Comparison of ENCODE assay signal across 12 cellular contexts in the genomic region with DNA sequence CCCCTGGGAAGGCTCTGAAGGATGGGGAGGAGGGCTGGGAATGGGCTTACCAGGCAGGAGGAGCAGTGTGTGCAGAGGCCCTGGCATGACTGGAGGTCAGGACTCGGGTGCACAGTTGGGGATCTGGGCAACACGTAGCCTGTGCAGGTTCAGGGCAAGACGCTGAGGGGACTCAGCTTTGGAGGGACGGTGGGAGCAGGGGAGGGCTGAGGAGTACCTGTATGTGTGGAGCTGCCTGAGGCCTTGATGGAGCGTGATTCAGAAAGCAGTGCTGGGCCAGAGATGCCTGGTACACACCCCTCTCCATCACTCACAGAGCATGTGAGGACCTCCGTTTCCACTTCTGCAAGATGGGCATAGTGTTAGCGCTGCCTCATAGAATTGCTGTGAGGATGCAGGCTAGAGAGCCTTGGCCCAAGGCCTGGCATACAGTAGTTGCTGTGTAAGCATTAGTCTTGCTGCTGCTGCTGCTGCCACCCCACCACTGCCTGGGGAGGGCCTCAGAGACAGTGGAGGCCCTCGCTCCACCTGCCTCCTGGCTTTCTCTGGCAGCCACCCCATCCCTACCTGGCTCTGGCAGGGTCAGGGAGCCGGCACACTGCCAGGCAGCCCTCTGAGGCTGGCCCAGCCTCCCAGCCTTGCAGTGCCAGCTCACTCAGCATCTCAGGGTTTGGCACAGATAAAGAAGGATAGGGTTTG. TPM values are rescaled to one million over a fixed set of nuclear protein-coding genes. Genes with fewer than 3 reads are reported as not detected.
A peak's percentile ranks its signal among the peaks of the same experiment; 100 is the strongest.
DNase-seq lines count a peak whose midpoint lies in the region; ATAC-seq and TF ChIP-seq lines count a peak whose summit lies in the region.
"Had no signal": no experiment of that assay in that cellular context is flagged by ENCODE, and none has a peak within 500 bp of the region (broad histone marks: within the 10 kb centered on the region; RNA-seq: fewer than 3 reads in every experiment).

No MANE protein-coding gene starts in this region.

- peaks cover 68% of the 10 kb centered on the region for H3K79me2 ChIP-seq in GM23338 (replicated peaks; ENCODE audit: insufficient read depth)
- peaks cover 72% of the 10 kb centered on the region for H3K79me2 ChIP-seq in hepatocyte

- TF ChIP-seq CTCF in GM23338 (conservative IDR thresholded peaks at IDR 0.05; ENCODE audit: low read depth in 2 of 2) (no peak), VCaP (conservative IDR thresholded peaks at IDR 0.05) (no peak), hepatocyte (IDR thresholded peaks at IDR 0.05; ENCODE audit: poor library complexity) (no peak), GM20000 (IDR thresholded peaks at IDR 0.05; ENCODE audit: extremely low read depth, missing control alignments) (no peak)

- DNase-seq in GM23338 (ENCODE audit: low spot score) (no peak), hepatocyte (ENCODE audit: low spot score) (no peak), GM20000 (ENCODE audit: low spot score) (no peak), MG63 (no peak), NCI-H1930 (lab: John Stamatoyannopoulos, UW) (no peak)
- DNase-seq: activated CD8-positive, alpha-beta T cell treated with anti-CD3 and anti-CD28 coated beads, Interleukin-2, amount 10 ng/mL, durations not matched to agents 7 days and 5 days; MV-4-11; SHP77 treated with DMSO at 0.1 percent for 48 hours had no signal

- H3K27ac ChIP-seq in GM23338 (ENCODE audit: low read depth): no peak overlapping the region
- H3K27ac ChIP-seq in VCaP: peak overlapping the region; percentile 97
- H3K27ac ChIP-seq in hepatocyte: peak overlapping the region; percentile 60

- H3K4me1 ChIP-seq in GM23338 (ENCODE audit: insufficient read depth) (peaks cover 39% of the 10 kb centered on the region), hepatocyte (ENCODE audit: insufficient read depth) (peaks cover 48% of the 10 kb centered on the region), skeletal muscle satellite cell (ENCODE audit: control insufficient read depth, insufficient read depth, low read length) (peaks cover 45% of the 10 kb centered on the region)

- no peaks in the 10 kb centered on the region for H3K9me3 ChIP-seq in hepatocyte (ENCODE audit: low read depth)
- no peaks in the 10 kb centered on the region for H3K9me3 ChIP-seq in skeletal muscle satellite cell (replicated peaks; ENCODE audit: low read length)
- H3K9me3 ChIP-seq in MG63: no peaks in the 10 kb centered on the region

- no peaks in the 10 kb centered on the region for H3K27me3 ChIP-seq in GM23338 (ENCODE audit: insufficient read depth)
- H3K27me3 ChIP-seq in hepatocyte: no peaks in the 10 kb centered on the region
- H3K27me3 ChIP-seq in skeletal muscle satellite cell (ENCODE audit: control insufficient read depth, insufficient read depth, low read length): no peaks in the 10 kb centered on the region
- no peaks in the 10 kb centered on the region for H3K27me3 ChIP-seq in MG63

- H3K4me1 Mint-ChIP-seq in GM23338: peaks cover 57% of the 10 kb centered on the region

- H2AFZ ChIP-seq in GM23338 (no peak overlapping the region), hepatocyte (no peak overlapping the region)

- H4K20me1 ChIP-seq in GM23338 (replicated peaks; ENCODE audit: insufficient read depth) (peaks cover 15% of the 10 kb centered on the region), hepatocyte (ENCODE audit: insufficient read depth, poor library complexity, severe bottlenecking) (peaks cover 54% of the 10 kb centered on the region)

- H3K36me3 ChIP-seq in GM23338 (ENCODE audit: insufficient read depth) (no peaks in the 10 kb centered on the region), hepatocyte (replicated peaks; ENCODE audit: insufficient read depth, low read depth) (no peaks in the 10 kb centered on the region), skeletal muscle satellite cell (ENCODE audit: insufficient read depth, low read length) (no peaks in the 10 kb centered on the region), MG63 (no peaks in the 10 kb centered on the region; the same call in 1 of the 2 replicates)

- H3K4me3 Mint-ChIP-seq in GM23338: no peak overlapping the region; the same call in 2 of the 3 replicates

- H3F3A ChIP-seq in GM23338 (replicated peaks; ENCODE audit: low read depth): no peaks in the 10 kb centered on the region; the same call in 1 of the 2 replicates

- no peaks in the 10 kb centered on the region for H3K36me3 Mint-ChIP-seq in GM23338 (ENCODE audit: low read depth)

- H3K9me3 Mint-ChIP-seq in GM23338: no peaks in the 10 kb centered on the region

- no peak overlapping the region for H3K9ac ChIP-seq in skeletal muscle satellite cell (ENCODE audit: low read depth, low read length)

- H3K9me2 ChIP-seq in GM23338 (ENCODE audit: insufficient read depth): no peaks in the 10 kb centered on the region
- no peaks in the 10 kb centered on the region for H3K9me2 ChIP-seq in hepatocyte (replicated peaks; ENCODE audit: insufficient read depth)

- H3K27me3 Mint-ChIP-seq in GM23338 (ENCODE audit: insufficient read depth, low read depth, poor library complexity): peaks cover 20% of the 10 kb centered on the region

- H3K4me2 ChIP-seq in GM23338 (no peak overlapping the region), hepatocyte (peak overlapping the region; percentile 87), skeletal muscle satellite cell (ENCODE audit: low read length) (peak overlapping the region; percentile 96)

- 79% methylated on average over 8 of the region's 9 CpGs for WGBS in hepatocyte (ENCODE audit: low lambda C conversion rate, missing lambda C conversion rate)

- ATAC-seq in GM23338 (no peak), HG03045 (IDR thresholded peaks at IDR 0.05; ENCODE audit: unreplicated experiment) (no peak)
- ATAC-seq: activated CD8-positive, alpha-beta T cell treated with anti-CD3 and anti-CD28 coated beads, Interleukin-2, amount 10 ng/mL, durations not matched to agents 7 days and 5 days had no signal

- H3K4me3 ChIP-seq in GM23338 (no peak overlapping the region), hepatocyte (no peak overlapping the region), skeletal muscle satellite cell (ENCODE audit: low read length) (no peak overlapping the region), MG63 (no peak overlapping the region)

- 0 out of 2 replicates have a peak overlapping the region, but pooled peaks have one; percentile 80 for H3K27ac Mint-ChIP-seq in GM23338

TF ChIP-seq in GM23338, 12 proteins besides CTCF, POLR2A, EP300 and RAD21:
- TF ChIP-seq, protein P1, sequence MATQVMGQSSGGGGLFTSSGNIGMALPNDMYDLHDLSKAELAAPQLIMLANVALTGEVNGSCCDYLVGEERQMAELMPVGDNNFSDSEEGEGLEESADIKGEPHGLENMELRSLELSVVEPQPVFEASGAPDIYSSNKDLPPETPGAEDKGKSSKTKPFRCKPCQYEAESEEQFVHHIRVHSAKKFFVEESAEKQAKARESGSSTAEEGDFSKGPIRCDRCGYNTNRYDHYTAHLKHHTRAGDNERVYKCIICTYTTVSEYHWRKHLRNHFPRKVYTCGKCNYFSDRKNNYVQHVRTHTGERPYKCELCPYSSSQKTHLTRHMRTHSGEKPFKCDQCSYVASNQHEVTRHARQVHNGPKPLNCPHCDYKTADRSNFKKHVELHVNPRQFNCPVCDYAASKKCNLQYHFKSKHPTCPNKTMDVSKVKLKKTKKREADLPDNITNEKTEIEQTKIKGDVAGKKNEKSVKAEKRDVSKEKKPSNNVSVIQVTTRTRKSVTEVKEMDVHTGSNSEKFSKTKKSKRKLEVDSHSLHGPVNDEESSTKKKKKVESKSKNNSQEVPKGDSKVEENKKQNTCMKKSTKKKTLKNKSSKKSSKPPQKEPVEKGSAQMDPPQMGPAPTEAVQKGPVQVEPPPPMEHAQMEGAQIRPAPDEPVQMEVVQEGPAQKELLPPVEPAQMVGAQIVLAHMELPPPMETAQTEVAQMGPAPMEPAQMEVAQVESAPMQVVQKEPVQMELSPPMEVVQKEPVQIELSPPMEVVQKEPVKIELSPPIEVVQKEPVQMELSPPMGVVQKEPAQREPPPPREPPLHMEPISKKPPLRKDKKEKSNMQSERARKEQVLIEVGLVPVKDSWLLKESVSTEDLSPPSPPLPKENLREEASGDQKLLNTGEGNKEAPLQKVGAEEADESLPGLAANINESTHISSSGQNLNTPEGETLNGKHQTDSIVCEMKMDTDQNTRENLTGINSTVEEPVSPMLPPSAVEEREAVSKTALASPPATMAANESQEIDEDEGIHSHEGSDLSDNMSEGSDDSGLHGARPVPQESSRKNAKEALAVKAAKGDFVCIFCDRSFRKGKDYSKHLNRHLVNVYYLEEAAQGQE (IDR thresholded peaks at IDR 0.05; ENCODE audit: unreplicated experiment): no peak
- TF ChIP-seq POLR2AphosphoS5 (IDR thresholded peaks at IDR 0.05; ENCODE audit: low read depth): no peak
TF ChIP-seq in GM23338: peak in this region for 0.

RNA-seq across cellular contexts. Expression of a gene that starts 2.4 kb away (rescaled TPM):
- 31.7 and 35.4 TPM in 2 replicates for total RNA-seq in GM23338 (2014; rRNA removed; shearing (Covaris generic))
- 28.3 and 28.7 TPM in 2 replicates for polyA plus RNA-seq in GM23338 (2016; fragmentation: Nextera tagmentation; extraction: Ambion mirVana)
- total RNA-seq in hepatocyte: 15.2 and 20.3 TPM in 2 replicates
- polyA plus RNA-seq in hepatocyte: 39.6 and 41.0 TPM in 2 replicates
- total RNA-seq in skeletal muscle satellite cell (2012; rRNA removed): 12.4 and 13.3 TPM in 2 replicates
- total RNA-seq in MG63 (2014; rRNA removed; shearing (Covaris generic); ENCODE audit: low replicate concordance): 3.0 and 8.5 TPM in 2 replicates

RNA-seq across cellular contexts. Expression of a gene that starts 43.8 kb away (rescaled TPM):
- total RNA-seq in GM23338 (2014; rRNA removed; shearing (Covaris generic)): 0.45 and 0.97 TPM in 2 replicates
- polyA plus RNA-seq in GM23338 (2016; fragmentation: Nextera tagmentation; extraction: Ambion mirVana) (0.26 and 0.27 TPM in 2 replicates), hepatocyte (0.13 and 0.21 TPM in 2 replicates)
- 0.16 and 0.23 TPM in 2 replicates for total RNA-seq in hepatocyte
- 0.22 and 2.5 TPM in 2 replicates for total RNA-seq in skeletal muscle satellite cell (2012; rRNA removed)
- total RNA-seq in MG63 (2014; rRNA removed; shearing (Covaris generic); ENCODE audit: low replicate concordance): not detected in 2 replicates
- total RNA-seq: activated CD8-positive, alpha-beta T cell treated with anti-CD3 and anti-CD28 coated beads, Interleukin-2, amount 10 ng/mL, durations not matched to agents 7 days and 5 days; right cardiac atrium had no signal
- polyA plus RNA-seq: right cardiac atrium had no signal
